Comparison of ENCODE assay signal across 25 cellular contexts in genomic region chr1:218778257-218778656, GRCh38.
"Had no signal": no experiment of that assay in that cellular context is flagged by ENCODE, and none has a peak within 500 bp of the region (broad histone marks: within the 10 kb centered on the region; RNA-seq: fewer than 3 reads in every experiment).

No MANE protein-coding gene starts in this region.

- H3K4me3 Mint-ChIP-seq: activated CD8-positive, alpha-beta memory T cell treated with anti-CD3 and anti-CD28 coated beads, Interleukin-2, amount 10 ng/mL, durations not matched to agents 7 days and 5 days; activated naive CD8-positive, alpha-beta T cell; activated T-cell treated with anti-CD3 and anti-CD28 coated beads, Interleukin-2, amount 50 U/mL, for 24 hours; activated T-helper 1 cell treated with anti-CD3 and anti-CD28 coated beads, Interleukin-12 subunit alpha, Interleukin-12 subunit beta, Interleukin-2, Interleukin-4 antibody, amounts not matched to agents 30 ng/mL and 10 ng/mL and 1 ng/mL, durations not matched to agents 14 hours and 24 hours and 36 hours; brain; T-helper 1 cell treated with Interleukin-12 subunit alpha and Interleukin-12 subunit beta and Interleukin-4 antibody, amounts not matched to agents 30 μg/mL and 1 μg/mL, for 36 hours; WTC11 had no signal

- ATAC-seq: activated CD8-positive, alpha-beta memory T cell treated with anti-CD3 and anti-CD28 coated beads, Interleukin-2, amount 10 ng/mL, durations not matched to agents 7 days and 5 days; WTC11 had no signal

- H3K27ac Mint-ChIP-seq: activated CD8-positive, alpha-beta memory T cell treated with anti-CD3 and anti-CD28 coated beads, Interleukin-2, amount 10 ng/mL, durations not matched to agents 7 days and 5 days; activated naive CD8-positive, alpha-beta T cell; activated T-cell treated with anti-CD3 and anti-CD28 coated beads, Interleukin-2, amount 50 U/mL, for 24 hours; activated T-helper 1 cell treated with anti-CD3 and anti-CD28 coated beads, Interleukin-12 subunit alpha, Interleukin-12 subunit beta, Interleukin-2, Interleukin-4 antibody, amounts not matched to agents 30 ng/mL and 10 ng/mL and 1 ng/mL, durations not matched to agents 14 hours and 24 hours and 36 hours; T-helper 1 cell treated with Interleukin-12 subunit alpha and Interleukin-12 subunit beta and Interleukin-4 antibody, amounts not matched to agents 30 μg/mL and 1 μg/mL, for 36 hours; WTC11 had no signal

- H3K9me3 Mint-ChIP-seq: activated T-helper 1 cell treated with anti-CD3 and anti-CD28 coated beads, Interleukin-12 subunit alpha, Interleukin-12 subunit beta, Interleukin-2, Interleukin-4 antibody, amounts not matched to agents 30 ng/mL and 10 ng/mL and 1 ng/mL, durations not matched to agents 14 hours and 24 hours and 36 hours; brain; T-helper 1 cell treated with Interleukin-12 subunit alpha and Interleukin-12 subunit beta and Interleukin-4 antibody, amounts not matched to agents 30 μg/mL and 1 μg/mL, for 36 hours; WTC11 had no signal

- H3K36me3 Mint-ChIP-seq: activated CD8-positive, alpha-beta memory T cell treated with anti-CD3 and anti-CD28 coated beads, Interleukin-2, amount 10 ng/mL, durations not matched to agents 7 days and 5 days; activated naive CD8-positive, alpha-beta T cell; brain; WTC11 had no signal

- H3K27me3 Mint-ChIP-seq: activated CD8-positive, alpha-beta memory T cell treated with anti-CD3 and anti-CD28 coated beads, Interleukin-2, amount 10 ng/mL, durations not matched to agents 7 days and 5 days; activated naive CD8-positive, alpha-beta T cell; activated T-cell treated with anti-CD3 and anti-CD28 coated beads, Interleukin-2, amount 50 U/mL, for 24 hours; brain had no signal

- DNase-seq: activated CD4-positive, alpha-beta T cell treated with anti-CD3 and anti-CD28 coated beads for 48 hours; activated CD4-positive, alpha-beta T cell treated with anti-CD3 and anti-CD28 coated beads, Interleukin-2, amount 50 U/mL, for 4 hours; activated CD4-positive, CD25-positive, alpha-beta regulatory T cell treated with anti-CD3 and anti-CD28 coated beads, Interleukin-2, amount 50 U/mL, for 72 hours; activated CD8-positive, alpha-beta memory T cell treated with anti-CD3 and anti-CD28 coated beads, Interleukin-2, amount 10 ng/mL, durations not matched to agents 7 days and 5 days; activated effector memory CD4-positive, alpha-beta T cell treated with Interleukin-2 at 50 U/mL for 16 hours; activated naive CD4-positive, alpha-beta T cell treated with Interleukin-2 at 50 U/mL for 16 hours; activated T-cell treated with anti-CD3 and anti-CD28 coated beads, Interleukin-2, amount 50 U/mL, for 24 hours; amygdala; Kasumi-1; KBM-7; MV-4-11; NCI-H1092 treated with DMSO at 0.1 percent for 48 hours; NCI-H1436; NCI-H187; NCI-H2081; NCI-H510A treated with DMSO at 0.1 percent for 48 hours; NCI-H69; NK-92 treated with Interleukin-12 subunit alpha and Interleukin-12 subunit beta, amount 100 ng/mL, for 24 hours; SIG-M5 had no signal

- H3K4me3 ChIP-seq: SK-N-MC had no signal

- H3K4me1 Mint-ChIP-seq: activated CD8-positive, alpha-beta memory T cell treated with anti-CD3 and anti-CD28 coated beads, Interleukin-2, amount 10 ng/mL, durations not matched to agents 7 days and 5 days had no signal

- H3K27ac ChIP-seq: SK-N-MC had no signal
